9 cellular contexts compared by ENCODE assay signal in the genomic region with DNA sequence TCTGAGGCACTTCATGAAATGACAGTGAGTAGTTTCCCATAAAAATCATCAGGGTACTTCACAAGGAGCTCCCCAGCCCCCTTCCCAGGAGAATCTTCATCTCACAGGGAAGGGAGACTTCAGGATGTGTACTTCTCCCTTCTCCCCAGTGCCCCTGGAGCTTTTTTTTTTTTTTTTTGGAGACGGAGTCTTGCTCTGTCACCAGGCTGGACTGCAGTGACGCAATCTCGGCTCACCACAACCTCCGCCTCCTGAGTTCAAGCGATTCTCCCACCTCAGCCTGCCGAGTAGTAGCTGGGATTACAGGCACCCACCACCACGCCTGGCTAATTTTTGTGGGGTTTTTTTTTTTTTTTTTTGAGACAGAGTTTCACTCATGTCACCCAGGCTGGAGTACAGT. TPM values are rescaled to one million over a fixed set of nuclear protein-coding genes. Genes with fewer than 3 reads are reported as not detected.
A peak's percentile ranks its signal among the peaks of the same experiment; 100 is the strongest.
DNase-seq lines count a peak whose midpoint lies in the region; ATAC-seq and TF ChIP-seq lines count a peak whose summit lies in the region.
"Had no signal": no experiment of that assay in that cellular context is flagged by ENCODE, and none has a peak within 500 bp of the region (broad histone marks: within the 10 kb centered on the region; RNA-seq: fewer than 3 reads in every experiment).

No MANE protein-coding gene starts in this region.

- H2AFZ ChIP-seq in ACC112 (ENCODE audit: low read length, unreplicated experiment): no peak overlapping the region

- H3K9me3 Mint-ChIP-seq in activated naive CD8-positive, alpha-beta T cell treated with anti-CD3 and anti-CD28 coated beads for 36 hours: no peaks in the 10 kb centered on the region

- H3K36me3 ChIP-seq in ACC112 (ENCODE audit: insufficient read depth, low read length) (no peaks in the 10 kb centered on the region), kidney epithelial cell (ENCODE audit: control insufficient read depth, insufficient read depth, low read length) (no peaks in the 10 kb centered on the region)

- ATAC-seq in HG03460 (IDR thresholded peaks at IDR 0.05; ENCODE audit: unreplicated experiment) (no peak), HG02938 (IDR thresholded peaks at IDR 0.05; ENCODE audit: unreplicated experiment) (no peak)

- H3K27me3 Mint-ChIP-seq in activated naive CD8-positive, alpha-beta T cell treated with anti-CD3 and anti-CD28 coated beads for 36 hours: no peaks in the 10 kb centered on the region

- DNase-seq in HT1080 (ENCODE audit: low read depth) (peak; percentile 89), kidney epithelial cell (ENCODE audit: low read depth) (peak; percentile 49), AG08396 (ENCODE audit: low spot score) (no peak)
- DNase-seq in activated naive CD8-positive, alpha-beta T cell treated with anti-CD3 and anti-CD28 coated beads for 36 hours: no peak
- no peak for DNase-seq in activated CD4-positive, alpha-beta T cell treated with anti-CD3 and anti-CD28 coated beads, Interleukin-2, amount 50 U/mL, for 4 hours

- H3K36me3 Mint-ChIP-seq in activated naive CD8-positive, alpha-beta T cell treated with anti-CD3 and anti-CD28 coated beads for 36 hours: no peaks in the 10 kb centered on the region

- peak overlapping the region; percentile 10; the same call in 1 of the 2 replicates for H3K27ac ChIP-seq in ACC112 (ENCODE audit: low read depth, low read length)

- H3K27me3 ChIP-seq in ACC112 (ENCODE audit: insufficient read depth, low read length) (no peaks in the 10 kb centered on the region), kidney epithelial cell (ENCODE audit: control insufficient read depth, insufficient read depth, low read length) (no peaks in the 10 kb centered on the region)
- H3K27me3 ChIP-seq: body of pancreas had no signal

- peaks cover 60% of the 10 kb centered on the region for H3K4me1 Mint-ChIP-seq in activated naive CD8-positive, alpha-beta T cell treated with anti-CD3 and anti-CD28 coated beads for 36 hours

- TF ChIP-seq CTCF in kidney epithelial cell (IDR thresholded peaks at IDR 0.05; ENCODE audit: insufficient read depth, low read length, poor library complexity, severe bottlenecking): no peak

- peaks cover 14% of the 10 kb centered on the region for H3K79me2 ChIP-seq in ACC112 (ENCODE audit: control insufficient read depth, insufficient read depth, low read length, unreplicated experiment)

- H3K27ac Mint-ChIP-seq in activated naive CD8-positive, alpha-beta T cell treated with anti-CD3 and anti-CD28 coated beads for 36 hours: peak overlapping the region; percentile 88

- peaks cover 16% of the 10 kb centered on the region for H3K4me1 ChIP-seq in ACC112 (ENCODE audit: control insufficient read depth, insufficient read depth, low read length, unreplicated experiment)

- H3K4me3 ChIP-seq in ACC112 (ENCODE audit: low read depth, low read length) (no peak overlapping the region), kidney epithelial cell (ENCODE audit: low read depth, low read length) (no peak overlapping the region)
- H3K4me3 ChIP-seq: body of pancreas had no signal

- H3K4me3 Mint-ChIP-seq in activated naive CD8-positive, alpha-beta T cell treated with anti-CD3 and anti-CD28 coated beads for 36 hours: no peak overlapping the region

RNA-seq across cellular contexts. Expression of a gene that starts 10.4 kb away (rescaled TPM):
- total RNA-seq in HT1080 (2014; rRNA removed; shearing (Covaris generic)): 37.5 and 57.0 TPM in 2 replicates
- polyA plus RNA-seq in HT1080 (2015; cell fraction: cytosol; rRNA removed): 27.6 and 30.9 TPM in 2 replicates
- polyA plus RNA-seq in HT1080 (2015; cell fraction: nucleus; rRNA removed): 16.8 and 24.3 TPM in 2 replicates
- total RNA-seq in activated naive CD8-positive, alpha-beta T cell treated with anti-CD3 and anti-CD28 coated beads for 36 hours: 10 to 100 TPM; 87.0 to 87.4 TPM
- 21.3 and 23.6 TPM in 2 replicates for total RNA-seq in kidney epithelial cell

Comparison
In these comparisons a context has a peak if more than half of its experiments do, and no peak if none do; other contexts are left out.
1. DNase-seq: peak in HT1080 (single experiment) and kidney epithelial cell (single experiment); none in activated naive CD8-positive, alpha-beta T cell treated with anti-CD3 and anti-CD28 coated beads for 36 hours (single experiment), AG08396 (single experiment) and activated CD4-positive, alpha-beta T cell treated with anti-CD3 and anti-CD28 coated beads, Interleukin-2, amount 50 U/mL, for 4 hours (0 of 2).